Comparison of ENCODE assay signal across 8 cellular contexts in the genomic region with DNA sequence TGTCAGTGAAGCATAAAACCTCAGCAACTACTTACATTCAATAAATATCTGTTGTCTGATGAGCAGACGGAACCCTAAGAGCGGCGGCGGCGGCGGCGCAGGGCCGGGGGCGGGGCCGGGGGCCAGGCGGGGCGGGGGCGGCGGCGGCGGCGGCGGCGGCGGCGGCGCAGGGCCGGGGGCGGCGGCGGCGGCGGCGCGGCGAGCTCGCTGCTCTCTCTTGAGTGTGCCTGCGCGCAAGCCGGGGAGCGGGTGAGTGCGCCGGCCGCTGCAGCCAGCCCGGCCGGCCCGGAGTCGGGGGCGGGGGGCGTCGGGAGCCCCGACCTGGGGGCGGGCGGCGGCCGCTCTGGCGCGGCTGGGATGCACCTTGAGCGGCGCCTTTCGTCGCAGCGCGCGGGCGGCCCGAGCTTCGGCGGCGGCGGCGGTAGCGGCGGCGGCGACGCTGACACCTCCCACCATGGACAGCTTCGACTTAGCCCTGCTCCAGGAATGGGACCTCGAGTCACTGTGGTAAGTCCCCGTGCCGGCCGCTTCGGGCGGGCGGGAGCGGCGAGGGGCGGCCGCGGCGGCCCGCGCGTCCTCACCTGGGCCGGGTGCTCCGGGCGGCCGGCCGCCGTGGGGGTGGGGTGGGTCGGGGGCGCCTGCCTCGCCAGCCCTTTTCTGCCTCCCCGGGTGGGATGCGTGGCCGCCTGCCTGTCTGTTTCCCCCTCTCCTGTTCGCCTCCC. TPM values are rescaled to one million over a fixed set of nuclear protein-coding genes. Genes with fewer than 3 reads are reported as not detected.
A peak's percentile ranks its signal among the peaks of the same experiment; 100 is the strongest.
DNase-seq lines count a peak whose midpoint lies in the region; ATAC-seq and TF ChIP-seq lines count a peak whose summit lies in the region.
"Not testable (repeated sequence)": the region's sequence is repeated elsewhere in the genome, so short reads cannot be mapped to it uniquely, and the experiment has no call there.

No MANE protein-coding gene starts in this region.

- no CpG with 5 or more reads among the region's 102 CpGs for WGBS in esophagus muscularis mucosa
- WGBS in aorta, 2 donors = 1% methylated on average over 85 of the region's 102 CpGs; no CpG with 5 or more reads in 1 of the 2 donors

- CTCF ChIA-PET in WTC11 (lab: Charles Lee) = not testable (repeated sequence)

- TF ChIP-seq CTCF in WTC11 (IDR thresholded peaks at IDR 0.05); esophagus muscularis mucosa (IDR thresholded peaks at IDR 0.05); left lung (IDR thresholded peaks at IDR 0.05); neural cell (IDR thresholded peaks at IDR 0.05; ENCODE audit: poor library complexity, severe bottlenecking): not testable (repeated sequence)

- H3K27ac Mint-ChIP-seq in WTC11; activated naive CD4-positive, alpha-beta T cell treated with anti-CD3 and anti-CD28 coated beads, Interleukin-2, amount 50 U/mL, for 72 hours; stimulated activated effector memory CD8-positive, alpha-beta T cell treated with anti-CD3 and anti-CD28 coated beads, Interleukin-12 subunit alpha, Interleukin-12 subunit beta, amount 100 ng/mL, for 72 hours: not testable (repeated sequence)

- H3K4me1 Mint-ChIP-seq in WTC11; stimulated activated effector memory CD8-positive, alpha-beta T cell treated with anti-CD3 and anti-CD28 coated beads, Interleukin-12 subunit alpha, Interleukin-12 subunit beta, amount 100 ng/mL, for 72 hours: not testable (repeated sequence)

- H3K36me3 Mint-ChIP-seq in WTC11; activated naive CD4-positive, alpha-beta T cell treated with anti-CD3 and anti-CD28 coated beads, Interleukin-2, amount 50 U/mL, for 72 hours; stimulated activated effector memory CD8-positive, alpha-beta T cell treated with anti-CD3 and anti-CD28 coated beads, Interleukin-12 subunit alpha, Interleukin-12 subunit beta, amount 100 ng/mL, for 72 hours: not testable (repeated sequence)

- not testable (repeated sequence) for H3K9me3 ChIP-seq in esophagus muscularis mucosa; left lung; neural cell (ENCODE audit: low read length); aorta (ENCODE audit: control insufficient read depth, low read length)

- H3K27me3 ChIP-seq in H7 (ENCODE audit: control insufficient read depth, insufficient read depth, low read length); esophagus muscularis mucosa; left lung; neural cell (ENCODE audit: insufficient read depth, low read depth, low read length); aorta (ENCODE audit: control insufficient read depth in 1 of 2, insufficient read depth in 2 of 2, low read length in 1 of 2): not testable (repeated sequence)

- not testable (repeated sequence) for H3K27ac ChIP-seq in esophagus muscularis mucosa (replicated peaks in 1 of 4); left lung; neural cell (ENCODE audit: low read length); aorta (ENCODE audit: low read depth in 1 of 2, low read length in 2 of 2)

- H3K9me3 Mint-ChIP-seq in WTC11; activated naive CD4-positive, alpha-beta T cell treated with anti-CD3 and anti-CD28 coated beads, Interleukin-2, amount 50 U/mL, for 72 hours; stimulated activated effector memory CD8-positive, alpha-beta T cell treated with anti-CD3 and anti-CD28 coated beads, Interleukin-12 subunit alpha, Interleukin-12 subunit beta, amount 100 ng/mL, for 72 hours: not testable (repeated sequence)

- not testable (repeated sequence) for H3K9me2 ChIP-seq in neural cell (ENCODE audit: insufficient read depth, low read length)

- intact Hi-C loops in esophagus muscularis mucosa (cut with DNase I); left lung (cut with DNase I); aorta (cut with DNase I): not testable (repeated sequence)

- H3K4me3 ChIP-seq in H7 (ENCODE audit: insufficient read depth, low read depth, low read length) (peak overlapping the region; percentile 23), esophagus muscularis mucosa (peak overlapping the region; percentile 20 to 53 (median 30)), neural cell (ENCODE audit: low read length) (peak overlapping the region; percentile 45), aorta (ENCODE audit: low read length in 2 of 2) (peak overlapping the region in 1 of 2 donors; percentile 14)
- H3K4me3 ChIP-seq in left lung = not testable (repeated sequence)

- not testable (repeated sequence) for H3K4me2 ChIP-seq in neural cell (ENCODE audit: low read length)

- DNase-seq in H7; WTC11 (ENCODE audit: low spot score); activated naive CD4-positive, alpha-beta T cell treated with anti-CD3 and anti-CD28 coated beads, Interleukin-2, amount 50 U/mL, for 72 hours (ENCODE audit: low spot score in 2 of 2); esophagus muscularis mucosa (ENCODE audit: extremely low spot score); left lung; stimulated activated effector memory CD8-positive, alpha-beta T cell treated with anti-CD3 and anti-CD28 coated beads, Interleukin-12 subunit alpha, Interleukin-12 subunit beta, amount 100 ng/mL, for 72 hours (ENCODE audit: low spot score in 2 of 2): not testable (repeated sequence)
- DNase-seq in aorta = peak; percentile 19 to 62

- H3F3A ChIP-seq in neural cell (ENCODE audit: insufficient read depth, low read length, poor library complexity, severe bottlenecking) = not testable (repeated sequence)

- H3K4me3 Mint-ChIP-seq in WTC11 = peak overlapping the region; percentile 51
- H3K4me3 Mint-ChIP-seq in stimulated activated effector memory CD8-positive, alpha-beta T cell treated with anti-CD3 and anti-CD28 coated beads, Interleukin-12 subunit alpha, Interleukin-12 subunit beta, amount 100 ng/mL, for 72 hours = not testable (repeated sequence)

- TF ChIP-seq POLR2A in esophagus muscularis mucosa (IDR thresholded peaks at IDR 0.05; ENCODE audit: low read depth) = not testable (repeated sequence)

- H3K4me1 ChIP-seq in esophagus muscularis mucosa; left lung; aorta (ENCODE audit: control insufficient read depth in 1 of 2, insufficient read depth in 2 of 2, low read length in 2 of 2): not testable (repeated sequence)

- peak; percentile 79 for ATAC-seq in WTC11
- peak; percentile 37 to 67 for ATAC-seq in activated naive CD4-positive, alpha-beta T cell treated with anti-CD3 and anti-CD28 coated beads, Interleukin-2, amount 50 U/mL, for 72 hours
- ATAC-seq in left lung = peak; percentile 64
- ATAC-seq in stimulated activated effector memory CD8-positive, alpha-beta T cell treated with anti-CD3 and anti-CD28 coated beads, Interleukin-12 subunit alpha, Interleukin-12 subunit beta, amount 100 ng/mL, for 72 hours = peak; percentile 55
- ATAC-seq in aorta (ENCODE audit: low FRiP score) = peak; percentile 23

- H3K9ac ChIP-seq in neural cell (ENCODE audit: low read length) = not testable (repeated sequence)

- not testable (repeated sequence) for TF ChIP-seq EP300 in esophagus muscularis mucosa (IDR thresholded peaks at IDR 0.05); neural cell (conservative IDR thresholded peaks at IDR 0.05; ENCODE audit: poor library complexity, severe bottlenecking)

- POLR2A ChIA-PET in WTC11 (lab: Charles Lee) = not testable (repeated sequence)

- H3K27me3 Mint-ChIP-seq in WTC11 (ENCODE audit: low read depth) = not testable (repeated sequence)

- not testable (repeated sequence) for TF ChIP-seq RAD21 in neural cell (conservative IDR thresholded peaks at IDR 0.05)

- H4K20me1 ChIP-seq in neural cell (ENCODE audit: insufficient read depth) = not testable (repeated sequence)

- not testable (repeated sequence) for H2AFZ ChIP-seq in neural cell (ENCODE audit: low read depth, low read length)

- not testable (repeated sequence) for H3K79me2 ChIP-seq in neural cell (replicated peaks; ENCODE audit: insufficient read depth, low read length)

- H3K36me3 ChIP-seq in H7 (replicated peaks; ENCODE audit: control insufficient read depth, insufficient read depth, low read length); esophagus muscularis mucosa; left lung; neural cell (ENCODE audit: insufficient read depth, low read length); aorta (ENCODE audit: control insufficient read depth in 1 of 2, insufficient read depth in 2 of 2, low read length in 1 of 2): not testable (repeated sequence)

RNA-seq across cellular contexts. Expression of gene RGPD5, which starts 33.7 kb away (rescaled TPM):
- 18.4 and 18.6 TPM in 2 replicates for total RNA-seq in H7 (2014; rRNA removed; shearing (Covaris generic))
- total RNA-seq in WTC11 (2021) (33.8 to 36.5 TPM (median 34.7 TPM) in 3 replicates), esophagus muscularis mucosa (10 to 100 TPM; 15.2 to 22.5 (median 16.9) TPM), left lung (10 to 100 TPM; 39.8 to 52.1 TPM), aorta (100 to 1,000 TPM; 118 to 187 TPM)
- total RNA-seq in activated naive CD4-positive, alpha-beta T cell treated with anti-CD3 and anti-CD28 coated beads, Interleukin-2, amount 50 U/mL, for 72 hours = 10 to 100 TPM; 22.5 to 36.0 TPM
- polyA plus RNA-seq in neural cell (20.2 and 22.1 TPM in 2 replicates), aorta (10 to 100 TPM in 1 of 2 donors, 1 to 10 TPM in 1; 3.5 to 24.9 TPM)
- 47.5 and 90.5 TPM in 2 replicates for polyA minus RNA-seq in neural cell

Comparison
In these comparisons a context has a peak if more than half of its experiments do, and no peak if none do; other contexts are left out.
1. ATAC-seq: peak in every context shown above with its lines; median percentile 79 in WTC11; 64 in left lung; 55 in stimulated activated effector memory CD8-positive, alpha-beta T cell treated with anti-CD3 and anti-CD28 coated beads, Interleukin-12 subunit alpha, Interleukin-12 subunit beta, amount 100 ng/mL, for 72 hours; 52 in activated naive CD4-positive, alpha-beta T cell treated with anti-CD3 and anti-CD28 coated beads, Interleukin-2, amount 50 U/mL, for 72 hours; 23 in aorta.